11 cellular contexts compared by ENCODE assay signal in genomic region chr17:4509402-4509801, GRCh38. TPM values are rescaled to one million over a fixed set of nuclear protein-coding genes. Genes with fewer than 3 reads are reported as not detected.
DNase-seq lines count a peak whose midpoint lies in the region; ATAC-seq, FAIRE-seq and TF ChIP-seq lines count a peak whose summit lies in the region.
"Had no signal": no experiment of that assay in that cellular context is flagged by ENCODE, and none has a peak within 500 bp of the region (broad histone marks: within the 10 kb centered on the region; RNA-seq: fewer than 3 reads in every experiment).

No MANE protein-coding gene starts in this region.

- WGBS in GM12878 (ENCODE audit: insufficient coverage, insufficient replicate concordance, low lambda C conversion rate, missing lambda C conversion rate): 28% methylated on average over 8 of the region's 8 CpGs

- in situ Hi-C loops in GM12878 (cut with MboI): no loop called here

- POLR2A ChIA-PET in HEK293 (lab: Yijun Ruan, JAX): interaction anchor here (0.5 kb wide), 1 partner anchor 38 kb away, joined by 9 read pairs; no protein-coding TSS in a partner anchor
- POLR2A ChIA-PET in GM12878 (lab: Charles Lee): interaction anchor here (1.2 kb wide), 1 partner anchor 10 kb away, joined by 4 read pairs; no protein-coding TSS in a partner anchor

- H3K36me3 Mint-ChIP-seq in CD4-positive, CD25-positive, alpha-beta regulatory T cell: no peaks in the 10 kb centered on the region
- no peaks in the 10 kb centered on the region for H3K36me3 Mint-ChIP-seq in stimulated activated memory B cell treated with anti-CD40 and anti-IgM and Interleukin-4, amounts not matched to agents 10 μg/mL and 1 μg/mL and 100 μg/mL, for 72 hours

- no peaks in the 10 kb centered on the region for H3K36me3 ChIP-seq in CD4-positive, CD25-positive, alpha-beta regulatory T cell (ENCODE audit: control insufficient read depth, insufficient read depth, low read length)
- H3K36me3 ChIP-seq in HEK293 (ENCODE audit: control insufficient read depth in 2 of 2, insufficient read depth in 1 of 2, low read length in 2 of 2): no peaks in the 10 kb centered on the region
- H3K36me3 ChIP-seq in GM12878 (ENCODE audit: control insufficient read depth in 2 of 2, insufficient read depth in 2 of 2, low read length in 1 of 2): no peaks in the 10 kb centered on the region
- H3K36me3 ChIP-seq: cardiac muscle cell had no signal

- H3K4me1 Mint-ChIP-seq in CD4-positive, CD25-positive, alpha-beta regulatory T cell: peaks cover 0 to 21% (median 9%) of the 10 kb centered on the region in 4 donors
- peaks cover 27% of the 10 kb centered on the region for H3K4me1 Mint-ChIP-seq in stimulated activated memory B cell treated with anti-CD40 and anti-IgM and Interleukin-4, amounts not matched to agents 10 μg/mL and 1 μg/mL and 100 μg/mL, for 72 hours

- no peak for TF ChIP-seq EP300 in GM12878 (IDR thresholded peaks at IDR 0.05; ENCODE audit: borderline replicate concordance in 1 of 2, control insufficient read depth in 1 of 2, low read depth in 2 of 2, low read length in 2 of 2)

- TF ChIP-seq CTCF in HEK293 (tag by site-specific recombination; IDR thresholded peaks at IDR 0.05) (no peak), GM12878 (IDR thresholded peaks at IDR 0.05 in 2 of 3, conservative IDR thresholded peaks at IDR 0.05 in 1 of 3; ENCODE audit: control insufficient read depth in 2 of 3, extremely low read depth in 1 of 3, insufficient read depth in 1 of 3, low read depth in 3 of 3, low read length in 3 of 3) (no peak)

- TF ChIP-seq POLR2A in GM12878 (IDR thresholded peaks at IDR 0.05; ENCODE audit: low read depth, low read length): no peak

- ATAC-seq in CD4-positive, CD25-positive, alpha-beta regulatory T cell (ENCODE audit: low read depth in 2 of 2): peak; percentile 45 to 48
- peak; percentile 90 for ATAC-seq in GM12878
- no peak for ATAC-seq in stimulated activated memory B cell treated with anti-CD40 and anti-IgM and Interleukin-4, amounts not matched to agents 10 μg/mL and 1 μg/mL and 100 μg/mL, for 72 hours

- no peak overlapping the region for H3K27ac ChIP-seq in CD4-positive, CD25-positive, alpha-beta regulatory T cell (ENCODE audit: insufficient read depth, low read length, poor library complexity, severe bottlenecking)
- no peak overlapping the region for H3K27ac ChIP-seq in HEK293 (ENCODE audit: extremely low read depth, low read depth, low read length)
- H3K27ac ChIP-seq in GM12878 (ENCODE audit: control insufficient read depth, insufficient read depth): no peak overlapping the region
- H3K27ac ChIP-seq: cardiac muscle cell had no signal

- intact Hi-C loops in GM12878 (cut with micrococcal nuclease; ENCODE audit: unreplicated experiment): no loop called here

- no peaks in the 10 kb centered on the region for H3K79me2 ChIP-seq in GM12878 (ENCODE audit: control insufficient read depth, insufficient read depth, low read length)

- no TSS peak for BruUV-seq in GM12878 (replicated peaks; lab: Mats Ljungman, UMichigan)

- peaks cover 7% of the 10 kb centered on the region for H3K4me1 ChIP-seq in CD4-positive, CD25-positive, alpha-beta regulatory T cell (ENCODE audit: control insufficient read depth, insufficient read depth, low read length, poor library complexity, severe bottlenecking)
- H3K4me1 ChIP-seq in HEK293 (ENCODE audit: control insufficient read depth, insufficient read depth, low read length) (peaks cover 2% of the 10 kb centered on the region; the same call in 1 of the 2 replicates), GM12878 (ENCODE audit: control insufficient read depth, insufficient read depth, low read length) (peaks cover 6% of the 10 kb centered on the region; the same call in 1 of the 2 replicates)

- H3K4me3 ChIP-seq in CD4-positive, CD25-positive, alpha-beta regulatory T cell (ENCODE audit: low read depth, low read length): no peak overlapping the region
- H3K4me3 ChIP-seq in HEK293 (ENCODE audit: low read depth, low read length) (no peak overlapping the region), GM12878 (no peak overlapping the region)
- H3K4me3 ChIP-seq: cardiac muscle cell had no signal

- peak overlapping the region; percentile 1; the same call in 1 of the 2 replicates for H3K4me2 ChIP-seq in GM12878 (ENCODE audit: control insufficient read depth, insufficient read depth)

- RAD21 ChIA-PET in GM12878 (lab: Charles Lee; ENCODE audit: unreplicated experiment): interaction anchor here (0.6 to 1.5 kb wide), 2 partner anchors 89 to 721 kb away, joined by 3 read pairs; no protein-coding TSS in a partner anchor

- TF ChIP-seq RAD21 in GM12878 (IDR thresholded peaks at IDR 0.05; ENCODE audit: insufficient read depth, low read depth, low read length): no peak

- no peak overlapping the region for H3K9ac ChIP-seq in GM12878 (ENCODE audit: control insufficient read depth, insufficient read depth, low read length)

- H3K27me3 Mint-ChIP-seq in CD4-positive, CD25-positive, alpha-beta regulatory T cell: peaks cover 5% of the 10 kb centered on the region
- peaks cover 71% of the 10 kb centered on the region for H3K27me3 Mint-ChIP-seq in stimulated activated memory B cell treated with anti-CD40 and anti-IgM and Interleukin-4, amounts not matched to agents 10 μg/mL and 1 μg/mL and 100 μg/mL, for 72 hours

- H3K4me3 Mint-ChIP-seq in CD4-positive, CD25-positive, alpha-beta regulatory T cell: no peak overlapping the region
- H3K4me3 Mint-ChIP-seq in stimulated activated memory B cell treated with anti-CD40 and anti-IgM and Interleukin-4, amounts not matched to agents 10 μg/mL and 1 μg/mL and 100 μg/mL, for 72 hours: no peak overlapping the region

- H2AFZ ChIP-seq in GM12878 (ENCODE audit: control insufficient read depth, low read depth, low read length): no peak overlapping the region

- H3K27ac Mint-ChIP-seq in CD4-positive, CD25-positive, alpha-beta regulatory T cell: peak overlapping the region in 1 of 3 donors; percentile 36
- H3K27ac Mint-ChIP-seq in stimulated activated memory B cell treated with anti-CD40 and anti-IgM and Interleukin-4, amounts not matched to agents 10 μg/mL and 1 μg/mL and 100 μg/mL, for 72 hours: no peak overlapping the region

- no peaks in the 10 kb centered on the region for H3K27me3 ChIP-seq in CD4-positive, CD25-positive, alpha-beta regulatory T cell (ENCODE audit: control insufficient read depth, insufficient read depth, low read length)
- H3K27me3 ChIP-seq in GM12878 (replicated peaks in 1 of 2; ENCODE audit: control insufficient read depth in 2 of 2, insufficient read depth in 2 of 2, low read length in 1 of 2): no peaks in the 10 kb centered on the region
- H3K27me3 ChIP-seq: cardiac muscle cell had no signal

- DNase-seq in CD4-positive, CD25-positive, alpha-beta regulatory T cell: peak in 1 of 3 donors; percentile 45
- DNase-seq in GM12878 (ENCODE audit: low read depth, low spot score) (peak; percentile 4), myocyte (ENCODE audit: low read depth) (peak; percentile 31), cerebellum (ENCODE audit: low spot score) (no peak), NOMO-1 treated with DMSO at 0.1 percent for 48 hours (lab: John Stamatoyannopoulos, UW; ENCODE audit: unreplicated experiment) (no peak), NCI-H2107 (lab: John Stamatoyannopoulos, UW) (no peak)
- DNase-seq: NCI-H2171, T1000 had no signal

- no peaks in the 10 kb centered on the region for H3K9me3 Mint-ChIP-seq in CD4-positive, CD25-positive, alpha-beta regulatory T cell
- no peaks in the 10 kb centered on the region for H3K9me3 Mint-ChIP-seq in stimulated activated memory B cell treated with anti-CD40 and anti-IgM and Interleukin-4, amounts not matched to agents 10 μg/mL and 1 μg/mL and 100 μg/mL, for 72 hours

- no peaks in the 10 kb centered on the region for H4K20me1 ChIP-seq in GM12878 (ENCODE audit: control insufficient read depth, insufficient read depth)

- SMC1A ChIA-PET in GM12878 (lab: Charles Lee; ENCODE audit: uncharacterized antibody, unreplicated experiment): interaction anchor here (0.8 to 1.2 kb wide), 2 partner anchors 9 to 14 kb away, joined by 3 read pairs; no protein-coding TSS in a partner anchor

- FAIRE-seq in GM12878 (lab: Jason Lieb, UNC): peak; percentile 81

- no peaks in the 10 kb centered on the region for H3K9me3 ChIP-seq in CD4-positive, CD25-positive, alpha-beta regulatory T cell (ENCODE audit: control insufficient read depth in 2 of 2, low read length in 2 of 2)
- H3K9me3 ChIP-seq in HEK293 (ENCODE audit: control insufficient read depth, insufficient read depth, low read depth, low read length) (no peaks in the 10 kb centered on the region), GM12878 (replicated peaks; ENCODE audit: control insufficient read depth, insufficient read depth, low read length) (no peaks in the 10 kb centered on the region)

- CTCF ChIA-PET in HEK293 (lab: Yijun Ruan, JAX): interaction anchor here (0.6 to 1.6 kb wide), 4 partner anchors 15 to 90 kb away, joined by 3 to 5 read pairs (median 4); no protein-coding TSS in a partner anchor
- CTCF ChIA-PET in GM12878 (lab: Yijun Ruan, JAX): interaction anchor here (1.4 to 2.0 kb wide), 3 partner anchors 16 to 57 kb away, joined by 3 to 7 read pairs (median 3); no protein-coding TSS in a partner anchor

RNA-seq across cellular contexts. Expression of gene SPNS2, which starts 10.7 kb away (rescaled TPM):
- total RNA-seq in CD4-positive, CD25-positive, alpha-beta regulatory T cell: 0.94 TPM
- not detected for polyA plus RNA-seq in CD4-positive, CD25-positive, alpha-beta regulatory T cell
- total RNA-seq in GM12878 (2013; cell fraction: nucleolus; rRNA removed): not detected in 2 replicates
- total RNA-seq in GM12878 (2014; rRNA removed): 0.17 and 0.82 TPM in 2 replicates
- total RNA-seq in GM12878 (2014; rRNA removed; fragmentation: Illumina TruSeq; extraction: Trizol): 0.09 TPM in 2 replicates
- 0.28 and 0.56 TPM in 2 replicates for total RNA-seq in GM12878 (2021)
- polyA plus RNA-seq in GM12878 (2011; ENCODE audit: low read depth): not detected
- polyA plus RNA-seq in GM12878 (2011; rRNA removed): 0.04 TPM in 1 of 2 replicates, not detected in the other
- polyA plus RNA-seq in GM12878 (2011; cell fraction: cytosol; rRNA removed): 0.06 and 0.18 TPM in 2 replicates
- polyA plus RNA-seq in GM12878 (2011; cell fraction: nucleus; rRNA removed): 0.25 TPM in 2 replicates
- 0.50 and 0.79 TPM in 2 replicates for polyA plus RNA-seq in GM12878 (2012)
- polyA plus RNA-seq in GM12878 (2014; fragmentation: Illumina TruSeq; extraction: Trizol): 0.15 TPM in 1 of 2 replicates, not detected in the other
- polyA plus RNA-seq in GM12878 (2014; fragmentation: Nextera tagmentation; extraction: Ambion mirVana): not detected
- polyA plus RNA-seq in GM12878 (2014; rRNA removed): 0.29 and 0.53 TPM in 2 replicates
- 1 to 10 TPM in 1 of 2 experiments, under 1 TPM in 1; 0.49 to 1.1 TPM for polyA plus RNA-seq in GM12878 (2016; fragmentation: Nextera tagmentation; extraction: Ambion mirVana)
- not detected in 2 replicates for polyA minus RNA-seq in GM12878 (2011; rRNA and poly(A)+ RNA removed)
- polyA minus RNA-seq in GM12878 (2011; cell fraction: cytosol; rRNA and poly(A)+ RNA removed): not detected in 2 replicates
- polyA minus RNA-seq in GM12878 (2011; cell fraction: nucleus; rRNA and poly(A)+ RNA removed): not detected in 2 replicates
- 0.47 and 0.56 TPM in 2 replicates for total RNA-seq in myocyte
- polyA plus RNA-seq in myocyte (2012): 0.90 TPM
- total RNA-seq in cerebellum: 38.7 TPM

RNA-seq across cellular contexts. Expression of gene MYBBP1A, which starts 45.8 kb away (rescaled TPM):
- 59.3 TPM for total RNA-seq in CD4-positive, CD25-positive, alpha-beta regulatory T cell
- polyA plus RNA-seq in CD4-positive, CD25-positive, alpha-beta regulatory T cell: 10 to 100 TPM in 2 of 4 donors, 1 to 10 TPM in 2; 7.7 to 13.6 (median 10.7) TPM
- 120 and 130 TPM in 2 replicates for total RNA-seq in GM12878 (2013; cell fraction: nucleolus; rRNA removed)
- total RNA-seq in GM12878 (2014; rRNA removed) (98.5 and 120 TPM in 2 replicates), GM12878 (2014; rRNA removed; fragmentation: Illumina TruSeq; extraction: Trizol) (30.7 and 40.5 TPM in 2 replicates), GM12878 (2021) (115 and 121 TPM in 2 replicates), myocyte (50.0 and 51.4 TPM in 2 replicates), cerebellum (26.0 TPM)
- polyA plus RNA-seq in GM12878 (2011; ENCODE audit: low read depth): 17.5 TPM
- polyA plus RNA-seq in GM12878 (2011; rRNA removed) (13.1 and 29.5 TPM in 2 replicates), GM12878 (2014; fragmentation: Illumina TruSeq; extraction: Trizol) (17.8 and 54.2 TPM in 2 replicates), GM12878 (2014; fragmentation: Nextera tagmentation; extraction: Ambion mirVana) (1 to 10 TPM; 2.5 to 4.2 TPM), GM12878 (2014; rRNA removed) (89.0 and 126 TPM in 2 replicates), GM12878 (2016; fragmentation: Nextera tagmentation; extraction: Ambion mirVana) (100 to 1,000 TPM; 118 to 120 TPM)
- polyA plus RNA-seq in GM12878 (2011; cell fraction: cytosol; rRNA removed): 25.7 and 40.7 TPM in 2 replicates
- polyA plus RNA-seq in GM12878 (2011; cell fraction: nucleus; rRNA removed): 182 and 265 TPM in 2 replicates
- 43.0 and 54.9 TPM in 2 replicates for polyA plus RNA-seq in GM12878 (2012)
- 43.4 and 52.2 TPM in 2 replicates for polyA minus RNA-seq in GM12878 (2011; rRNA and poly(A)+ RNA removed)
- 37.6 and 40.4 TPM in 2 replicates for polyA minus RNA-seq in GM12878 (2011; cell fraction: cytosol; rRNA and poly(A)+ RNA removed)
- polyA minus RNA-seq in GM12878 (2011; cell fraction: nucleus; rRNA and poly(A)+ RNA removed): 50.7 and 108 TPM in 2 replicates
- polyA plus RNA-seq in myocyte (2012): 36.0 TPM

RNA-seq across cellular contexts. Expression of gene GGT6, which starts 51.0 kb away (rescaled TPM):
- total RNA-seq in CD4-positive, CD25-positive, alpha-beta regulatory T cell: not detected
- not detected for polyA plus RNA-seq in CD4-positive, CD25-positive, alpha-beta regulatory T cell
- not detected in 2 replicates for total RNA-seq in GM12878 (2013; cell fraction: nucleolus; rRNA removed)
- total RNA-seq in GM12878 (2014; rRNA removed): 0.82 TPM in 1 of 2 replicates, not detected in the other
- total RNA-seq in GM12878 (2014; rRNA removed; fragmentation: Illumina TruSeq; extraction: Trizol): 0.13 TPM in 1 of 2 replicates, not detected in the other
- 0.16 and 0.26 TPM in 2 replicates for total RNA-seq in GM12878 (2021)
- polyA plus RNA-seq in GM12878 (2011; ENCODE audit: low read depth): not detected
- polyA plus RNA-seq in GM12878 (2011; rRNA removed): not detected in 2 replicates
- not detected in 2 replicates for polyA plus RNA-seq in GM12878 (2011; cell fraction: cytosol; rRNA removed)
- 0.13 TPM in 1 of 2 replicates, not detected in the other for polyA plus RNA-seq in GM12878 (2011; cell fraction: nucleus; rRNA removed)
- not detected in 2 replicates for polyA plus RNA-seq in GM12878 (2012)
- polyA plus RNA-seq in GM12878 (2014; fragmentation: Illumina TruSeq; extraction: Trizol): 0.01 TPM in 1 of 2 replicates, not detected in the other
- polyA plus RNA-seq in GM12878 (2014; fragmentation: Nextera tagmentation; extraction: Ambion mirVana): not detected
- 0.19 and 0.22 TPM in 2 replicates for polyA plus RNA-seq in GM12878 (2014; rRNA removed)
- polyA plus RNA-seq in GM12878 (2016; fragmentation: Nextera tagmentation; extraction: Ambion mirVana): under 1 TPM in 1 of 2 experiments, not detected in 1; 0.12 TPM
- polyA minus RNA-seq in GM12878 (2011; rRNA and poly(A)+ RNA removed): not detected in 2 replicates
- polyA minus RNA-seq in GM12878 (2011; cell fraction: cytosol; rRNA and poly(A)+ RNA removed): not detected in 2 replicates
- not detected in 2 replicates for polyA minus RNA-seq in GM12878 (2011; cell fraction: nucleus; rRNA and poly(A)+ RNA removed)
- not detected in 2 replicates for total RNA-seq in myocyte
- polyA plus RNA-seq in myocyte (2012): not detected
- not detected for total RNA-seq in cerebellum
- total RNA-seq: cardiac muscle cell had no signal
- polyA plus RNA-seq: cardiac muscle cell had no signal

Comparison
In these comparisons a context has a peak if more than half of its experiments do, and no peak if none do; other contexts are left out.
1. DNase-seq: peak in GM12878 (single experiment) and myocyte (single experiment); none in cerebellum (single experiment), NOMO-1 treated with DMSO at 0.1 percent for 48 hours (single experiment) and NCI-H2107 (single experiment).
2. RNA of gene SPNS2, which starts 10.7 kb away (total RNA-seq): 38.7 TPM in cerebellum (single experiment); 0.94 TPM in CD4-positive, CD25-positive, alpha-beta regulatory T cell (single experiment), 0.47 to 0.56 TPM in myocyte and 0.09 to 0.82 TPM in GM12878; every median in the first group is over 10 times any median in the second.